8 cellular contexts compared by ENCODE assay signal in the genomic region with DNA sequence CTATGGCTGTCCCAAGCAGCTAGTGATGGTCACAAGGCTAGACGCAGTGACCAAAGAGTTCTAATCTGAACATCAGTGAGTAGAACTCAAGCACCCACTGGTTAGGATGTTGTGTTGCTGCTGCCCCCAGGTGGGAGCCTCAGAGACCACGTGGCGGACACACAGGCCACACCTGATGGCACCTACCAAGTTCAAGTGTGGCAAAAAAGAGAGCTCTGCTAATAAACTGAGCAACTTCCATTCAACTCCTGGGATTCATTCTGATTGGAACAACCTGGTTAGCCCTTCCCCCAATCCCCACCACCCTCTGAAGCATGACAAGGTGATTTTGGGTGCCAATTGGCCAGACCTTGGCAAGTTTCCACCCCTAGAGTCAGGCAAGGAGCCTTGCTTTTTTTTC. TPM values are rescaled to one million over a fixed set of nuclear protein-coding genes. Genes with fewer than 3 reads are reported as not detected.
DNase-seq lines count a peak whose midpoint lies in the region; ATAC-seq and TF ChIP-seq lines count a peak whose summit lies in the region.

No MANE protein-coding gene starts in this region.

- peaks cover 16% of the 10 kb centered on the region for H3K4me1 ChIP-seq in HUES48 (ENCODE audit: control insufficient read depth, insufficient read depth, low read length)
- peaks cover 13% of the 10 kb centered on the region; the same call in 1 of the 2 replicates for H3K4me1 ChIP-seq in iPS-20b (ENCODE audit: insufficient read depth, low read length)
- peaks cover 0 to 4% of the 10 kb centered on the region in 2 donors for H3K4me1 ChIP-seq in breast epithelium

- H3K27ac ChIP-seq in HUES48 (ENCODE audit: low read depth, low read length) = no peak overlapping the region
- no peak overlapping the region for H3K27ac ChIP-seq in iPS-20b (ENCODE audit: low read length)
- H3K27ac ChIP-seq in dorsolateral prefrontal cortex = peak overlapping the region in 5 of 59 donors; percentile 83 to 96 (median 84)
- no peak overlapping the region for H3K27ac ChIP-seq in breast epithelium

- H3K9ac ChIP-seq in HUES48 (ENCODE audit: low read depth, low read length) = peak overlapping the region; percentile 20; the same call in 1 of the 2 replicates
- peak overlapping the region; percentile 89; the same call in 1 of the 2 replicates for H3K9ac ChIP-seq in iPS-20b (ENCODE audit: low read depth, low read length)

- no peaks in the 10 kb centered on the region for H3K9me3 ChIP-seq in HUES48 (ENCODE audit: control insufficient read depth, insufficient read depth, low read length)
- H3K9me3 ChIP-seq in iPS-20b (ENCODE audit: insufficient read depth, low read depth, low read length) = no peaks in the 10 kb centered on the region
- H3K9me3 ChIP-seq in breast epithelium = no peaks in the 10 kb centered on the region

- ATAC-seq in GM19023 (IDR thresholded peaks at IDR 0.05; ENCODE audit: unreplicated experiment) (no peak), GM19452 (IDR thresholded peaks at IDR 0.05; ENCODE audit: unreplicated experiment) (no peak)

- no peaks in the 10 kb centered on the region for H3K36me3 ChIP-seq in HUES48 (ENCODE audit: control insufficient read depth, insufficient read depth, low read length)
- no peaks in the 10 kb centered on the region for H3K36me3 ChIP-seq in iPS-20b (ENCODE audit: insufficient read depth, low read depth, low read length)
- H3K36me3 ChIP-seq in breast epithelium = no peaks in the 10 kb centered on the region

- H3K27me3 ChIP-seq in HUES48 (ENCODE audit: control insufficient read depth, insufficient read depth, low read length) (no peaks in the 10 kb centered on the region), iPS-20b (ENCODE audit: insufficient read depth, low read length) (peaks cover 8% of the 10 kb centered on the region; the same call in 1 of the 2 replicates), dorsolateral prefrontal cortex (no peaks in the 10 kb centered on the region), breast epithelium (no peaks in the 10 kb centered on the region)

- intact Hi-C loops in dorsolateral prefrontal cortex (cut with DNase I) (loop anchor here in 1 of 2 donors (5.0 kb wide), 2 partner anchors 276 to 1551 kb away; partner anchors contain the start of genes EARS2 and UBFD1), breast epithelium (cut with DNase I; ENCODE audit: low total_unique reads) (no loop called here)

- DNase-seq in COLO668 (lab: John Stamatoyannopoulos, UW; ENCODE audit: unreplicated experiment) (peak; percentile 9), dorsolateral prefrontal cortex (no peak), breast epithelium (ENCODE audit: low spot score in 2 of 2) (no peak)
- peak; percentile 45 for DNase-seq in activated CD4-positive, alpha-beta T cell treated with anti-CD3 and anti-CD28 coated beads, Interleukin-2, amount 50 U/mL, for 1 hour

- no peak for TF ChIP-seq POLR2A in breast epithelium (IDR thresholded peaks at IDR 0.05)

- peak overlapping the region; percentile 86; the same call in 1 of the 2 replicates for H3K4me3 ChIP-seq in HUES48 (ENCODE audit: low read depth, low read length)
- H3K4me3 ChIP-seq in iPS-20b (ENCODE audit: low read length) = peak overlapping the region; percentile 77; the same call in 1 of the 2 replicates
- H3K4me3 ChIP-seq in dorsolateral prefrontal cortex = peak overlapping the region in 1 of 59 donors; percentile 79
- H3K4me3 ChIP-seq in breast epithelium = no peak overlapping the region

- TF ChIP-seq CTCF in dorsolateral prefrontal cortex (IDR thresholded peaks at IDR 0.05 in 54 of 56, conservative IDR thresholded peaks at IDR 0.05 in 2 of 56; ENCODE audit: low read depth in 1 of 56, partially characterized antibody in 56 of 56) (no peak), breast epithelium (IDR thresholded peaks at IDR 0.05) (no peak)

RNA-seq across cellular contexts. Expression of gene LCMT1, which starts 3.5 kb away (rescaled TPM):
- total RNA-seq in dorsolateral prefrontal cortex (10 to 100 TPM; 37.1 to 97.2 (median 71.6) TPM), breast epithelium (10 to 100 TPM; 26.9 to 38.3 (median 30.4) TPM)

Comparison
In these comparisons a context has a peak if more than half of its experiments do, and no peak if none do; other contexts are left out.
1. DNase-seq: peak in COLO668 (single experiment) and activated CD4-positive, alpha-beta T cell treated with anti-CD3 and anti-CD28 coated beads, Interleukin-2, amount 50 U/mL, for 1 hour (single experiment); none in dorsolateral prefrontal cortex (0 of 10) and breast epithelium (0 of 2).
2. H3K4me3 ChIP-seq: peak in HUES48 (single experiment) and iPS-20b (single experiment); none in breast epithelium (0 of 3).